Comparison of ENCODE assay signal across 8 cellular contexts in the genomic region with DNA sequence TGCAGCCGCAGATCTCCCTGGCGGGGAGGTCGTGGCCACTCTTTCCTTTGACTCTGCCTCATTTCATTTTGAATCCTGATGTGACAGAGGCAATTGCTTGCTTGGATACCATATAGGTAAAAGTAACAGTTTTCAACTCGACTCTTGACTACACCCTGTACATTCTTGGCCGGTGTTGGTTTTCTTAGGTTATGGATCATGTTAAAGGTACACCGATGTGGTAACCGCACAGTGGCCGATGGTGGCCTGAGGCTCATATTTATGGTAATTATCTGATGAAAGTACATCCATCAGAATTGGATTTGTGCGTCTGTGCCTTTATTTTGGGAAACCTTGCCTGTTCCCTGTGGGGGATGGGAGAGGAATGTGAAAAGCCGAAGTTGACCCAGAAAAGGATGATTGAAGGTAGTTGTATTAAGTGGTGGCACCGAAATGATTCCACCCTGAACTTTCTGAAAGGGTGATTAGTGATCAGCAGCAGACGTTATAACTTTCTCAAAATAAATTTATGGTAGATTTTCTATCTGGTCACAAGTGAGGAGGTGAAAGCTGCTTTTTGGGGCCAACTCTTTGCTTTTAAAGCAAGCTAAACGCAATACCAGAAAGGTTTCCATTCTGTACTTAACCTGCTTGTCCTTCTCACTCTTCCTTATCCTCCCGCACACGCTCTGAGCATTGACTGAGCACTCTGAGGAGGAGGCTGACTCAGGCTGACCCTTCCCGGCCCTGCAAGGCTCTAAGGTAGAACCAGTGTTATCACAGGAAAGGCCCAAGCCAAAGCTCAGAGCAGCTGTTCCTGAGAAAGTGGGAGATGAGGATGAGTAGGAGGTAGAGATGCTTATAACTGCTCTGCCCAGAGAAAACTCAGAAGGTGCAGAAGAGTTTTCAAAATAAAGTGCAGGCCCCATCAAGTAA. TPM values are rescaled to one million over a fixed set of nuclear protein-coding genes. Genes with fewer than 3 reads are reported as not detected.
DNase-seq lines count a peak whose midpoint lies in the region; ATAC-seq, FAIRE-seq and TF ChIP-seq lines count a peak whose summit lies in the region.

No MANE protein-coding gene starts in this region.

- H3K36me3 ChIP-seq in heart left ventricle, result no peaks in the 10 kb centered on the region
- H3K36me3 ChIP-seq in iPS DF 6.9 (ENCODE audit: control insufficient read depth, insufficient read depth, low read length), result no peaks in the 10 kb centered on the region
- no peaks in the 10 kb centered on the region for H3K36me3 ChIP-seq in small intestine (ENCODE audit: control insufficient read depth in 2 of 2, insufficient read depth in 2 of 2, low read length in 2 of 2)

- POLR2A ChIA-PET in activated CD8-positive, alpha-beta T cell treated with anti-CD3 and anti-CD28 coated beads for 36 hours (lab: Charles Lee), result interaction anchor here (1.1 to 1.2 kb wide), 3 partner anchors 10 to 60 kb away, joined by 3 to 6 read pairs (median 3); no protein-coding TSS in a partner anchor

- intact Hi-C loops in heart left ventricle (cut with DNase I), result loop anchor here in 8 of 10 donors (2.0 to 10.0 kb wide), 9 partner anchors 32 to 130 kb away; no protein-coding TSS in a partner anchor
- intact Hi-C loops in Right ventricle myocardium inferior (cut with DNase I), result loop anchor here (2.0 kb wide), 2 partner anchors 54 to 128 kb away; no protein-coding TSS in a partner anchor
- intact Hi-C loops in activated CD8-positive, alpha-beta T cell treated with anti-CD3 and anti-CD28 coated beads for 36 hours (cut with micrococcal nuclease), result no loop called here

- DNase-seq in heart left ventricle (no peak), Right ventricle myocardium inferior (ENCODE audit: missing footprints) (no peak), iPS DF 6.9 (ENCODE audit: low read depth, low spot score) (no peak), small intestine (peak; percentile 77)
- peak; percentile 25 for DNase-seq in activated CD8-positive, alpha-beta T cell treated with anti-CD3 and anti-CD28 coated beads for 36 hours

- H3K4me1 Mint-ChIP-seq in activated CD8-positive, alpha-beta T cell treated with anti-CD3 and anti-CD28 coated beads for 36 hours (ENCODE audit: low read depth), result peaks cover 36% of the 10 kb centered on the region

- peak overlapping the region; percentile 85 for H3K27ac Mint-ChIP-seq in activated CD8-positive, alpha-beta T cell treated with anti-CD3 and anti-CD28 coated beads for 36 hours

- peaks cover 4% of the 10 kb centered on the region for H3K27me3 Mint-ChIP-seq in activated CD8-positive, alpha-beta T cell treated with anti-CD3 and anti-CD28 coated beads for 36 hours

- H3K9me3 ChIP-seq in heart left ventricle (no peaks in the 10 kb centered on the region), iPS DF 6.9 (ENCODE audit: control insufficient read depth, insufficient read depth, low read length) (no peaks in the 10 kb centered on the region), small intestine (ENCODE audit: control insufficient read depth, low read depth) (no peaks in the 10 kb centered on the region)

- H3K27me3 ChIP-seq in heart left ventricle, result no peaks in the 10 kb centered on the region
- H3K27me3 ChIP-seq in iPS DF 6.9 (ENCODE audit: control insufficient read depth, insufficient read depth, low read length), result peaks cover 5% of the 10 kb centered on the region; the same call in 1 of the 2 replicates
- no peaks in the 10 kb centered on the region for H3K27me3 ChIP-seq in small intestine (ENCODE audit: control insufficient read depth in 2 of 2, insufficient read depth in 2 of 2, low read length in 2 of 2)

- H3K36me3 Mint-ChIP-seq in activated CD8-positive, alpha-beta T cell treated with anti-CD3 and anti-CD28 coated beads for 36 hours (ENCODE audit: low read depth), result peaks cover 47% of the 10 kb centered on the region

- H3K27ac ChIP-seq in heart left ventricle (peak overlapping the region; percentile 69 to 98 (median 90)), iPS DF 6.9 (ENCODE audit: low read length) (no peak overlapping the region), small intestine (ENCODE audit: low read depth in 1 of 2, low read length in 1 of 2) (peak overlapping the region; percentile 99 to 100)

- FAIRE-seq in small intestine (lab: Jason Lieb, UNC), result no peak

- H3K4me1 ChIP-seq in heart left ventricle, result peaks cover 0 to 30% (median 3%) of the 10 kb centered on the region in 12 donors
- no peaks in the 10 kb centered on the region for H3K4me1 ChIP-seq in iPS DF 6.9 (ENCODE audit: control insufficient read depth, insufficient read depth, low read length)
- peaks cover 2 to 5% of the 10 kb centered on the region in 2 donors for H3K4me1 ChIP-seq in small intestine (ENCODE audit: control insufficient read depth in 2 of 2, insufficient read depth in 1 of 2, low read depth in 1 of 2, low read length in 1 of 2)

- H3K4me3 ChIP-seq in heart left ventricle (peak overlapping the region; percentile 61 to 96 (median 82)), iPS DF 6.9 (ENCODE audit: low read length) (peak overlapping the region; percentile 93; the same call in 1 of the 2 replicates), small intestine (ENCODE audit: low read depth in 1 of 2, low read length in 2 of 2) (peak overlapping the region; percentile 84 to 98)

- ATAC-seq in heart left ventricle (peak in 2 of 4 donors; percentile 2 to 31), Right ventricle myocardium inferior (no peak), GM19463 (IDR thresholded peaks at IDR 0.05; ENCODE audit: unreplicated experiment) (no peak), HG02884 (IDR thresholded peaks at IDR 0.05; ENCODE audit: unreplicated experiment) (no peak), HG02981 (IDR thresholded peaks at IDR 0.05; ENCODE audit: unreplicated experiment) (no peak)
- ATAC-seq in activated CD8-positive, alpha-beta T cell treated with anti-CD3 and anti-CD28 coated beads for 36 hours, result peak; percentile 15

- CTCF ChIA-PET in activated CD8-positive, alpha-beta T cell treated with anti-CD3 and anti-CD28 coated beads for 36 hours (lab: Charles Lee), result interaction anchor here (4.2 kb wide), 1 partner anchor 126 kb away, joined by 27 read pairs; no protein-coding TSS in a partner anchor

- H3K4me3 Mint-ChIP-seq in activated CD8-positive, alpha-beta T cell treated with anti-CD3 and anti-CD28 coated beads for 36 hours, result peak overlapping the region; percentile 84

- no peak for TF ChIP-seq POLR2A in heart left ventricle (IDR thresholded peaks at IDR 0.05)

- 58 to 68% (median 61%) methylated on average over 16 of the region's 16 CpGs for WGBS in heart left ventricle, 4 donors
- WGBS in iPS DF 6.9 (ENCODE audit: insufficient coverage, insufficient read length), result no CpG with 5 or more reads among the region's 16 CpGs
- 17 to 44% (median 28%) methylated on average over 16 of the region's 16 CpGs for WGBS in small intestine, 3 donors

- H3K9me3 Mint-ChIP-seq in activated CD8-positive, alpha-beta T cell treated with anti-CD3 and anti-CD28 coated beads for 36 hours, result no peaks in the 10 kb centered on the region

- no peak for TF ChIP-seq CTCF in heart left ventricle (IDR thresholded peaks at IDR 0.05)
- no peak for TF ChIP-seq CTCF in activated CD8-positive, alpha-beta T cell treated with anti-CD3 and anti-CD28 coated beads for 36 hours (IDR thresholded peaks at IDR 0.05)

RNA-seq across cellular contexts. Expression of a gene that starts 2.0 kb away (rescaled TPM):
- total RNA-seq in heart left ventricle (10 to 100 TPM in 1 of 9 donors, 1 to 10 TPM in 7, under 1 TPM in 1; 0.87 to 12.3 (median 3.6) TPM), Right ventricle myocardium inferior (2.0 TPM)
- polyA plus RNA-seq in heart left ventricle (1 to 10 TPM; 1.1 to 3.0 TPM), small intestine (10 to 100 TPM; 23.4 to 47.9 (median 42.7) TPM)
- 10 to 100 TPM; 25.8 to 26.1 TPM for total RNA-seq in activated CD8-positive, alpha-beta T cell treated with anti-CD3 and anti-CD28 coated beads for 36 hours

Comparison
In these comparisons a context has a peak if more than half of its experiments do, and no peak if none do; other contexts are left out.
1. DNase-seq: peak in activated CD8-positive, alpha-beta T cell treated with anti-CD3 and anti-CD28 coated beads for 36 hours (single experiment) and small intestine (single experiment); none in heart left ventricle (0 of 5), Right ventricle myocardium inferior (single experiment) and iPS DF 6.9 (single experiment).
2. Peak in every context shown above with its lines, with median percentiles within 50 percentile points of each other: H3K4me3 ChIP-seq.